Comparison of ENCODE assay signal across 20 cellular contexts in the genomic region with DNA sequence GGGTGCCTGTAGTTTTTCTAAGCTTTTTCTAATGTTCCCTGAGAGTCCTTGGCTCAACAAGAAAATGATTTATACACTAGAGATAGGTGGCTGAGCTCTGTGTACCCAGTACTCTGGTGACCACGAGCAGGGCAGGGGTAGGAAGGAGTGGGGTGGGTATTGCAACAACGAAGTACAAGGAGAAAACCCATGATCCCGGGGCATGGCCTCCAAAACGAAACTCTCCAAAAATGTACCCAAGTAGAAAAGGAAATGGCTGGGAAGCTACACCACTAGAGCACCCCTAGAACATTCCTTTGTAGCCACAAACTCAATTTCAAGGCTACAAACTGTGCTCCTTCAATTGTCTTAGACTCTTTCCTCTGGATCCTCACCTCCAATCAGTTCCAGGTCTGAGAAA.
"Had no signal": no experiment of that assay in that cellular context is flagged by ENCODE, and none has a peak within 500 bp of the region (broad histone marks: within the 10 kb centered on the region; RNA-seq: fewer than 3 reads in every experiment).

No MANE protein-coding gene starts in this region.

- DNase-seq: activated CD4-positive, alpha-beta T cell treated with anti-CD3 and anti-CD28 coated beads, Interleukin-2, amount 50 U/mL, for 48 hours; activated T-cell treated with anti-CD3 and anti-CD28 coated beads for 4 hours; amygdala; central memory CD4-positive, alpha-beta T cell; head of caudate nucleus; kidney; midbrain; occipital lobe; psoas muscle; right cardiac atrium; small intestine; stimulated activated CD4-positive, alpha-beta T cell treated with anti-CD3 and anti-CD28 coated beads, Interleukin-4, amount 100 ng/mL, for 1 hour; stomach; testis; upper lobe of left lung had no signal

- H3K4me3 Mint-ChIP-seq: activated naive CD8-positive, alpha-beta T cell; activated T-helper 1 cell treated with anti-CD3 and anti-CD28 coated beads, Interleukin-12 subunit alpha, Interleukin-12 subunit beta, Interleukin-2, Interleukin-4 antibody, amounts not matched to agents 30 ng/mL and 10 ng/mL and 1 ng/mL, durations not matched to agents 14 hours and 24 hours and 36 hours; brain; T-helper 2 cell treated with Interferon-gamma antibody and Interleukin-4, amounts not matched to agents 5 μg/mL and 100 μg/mL, for 36 hours had no signal

- H3K4me1 Mint-ChIP-seq: brain had no signal

- H3K27ac Mint-ChIP-seq: activated naive CD8-positive, alpha-beta T cell; activated T-helper 1 cell treated with anti-CD3 and anti-CD28 coated beads, Interleukin-12 subunit alpha, Interleukin-12 subunit beta, Interleukin-2, Interleukin-4 antibody, amounts not matched to agents 30 ng/mL and 10 ng/mL and 1 ng/mL, durations not matched to agents 14 hours and 24 hours and 36 hours; brain; T-helper 2 cell treated with Interferon-gamma antibody and Interleukin-4, amounts not matched to agents 5 μg/mL and 100 μg/mL, for 36 hours had no signal

- H3K9me3 Mint-ChIP-seq: activated T-helper 1 cell treated with anti-CD3 and anti-CD28 coated beads, Interleukin-12 subunit alpha, Interleukin-12 subunit beta, Interleukin-2, Interleukin-4 antibody, amounts not matched to agents 30 ng/mL and 10 ng/mL and 1 ng/mL, durations not matched to agents 14 hours and 24 hours and 36 hours; brain; T-helper 2 cell treated with Interferon-gamma antibody and Interleukin-4, amounts not matched to agents 5 μg/mL and 100 μg/mL, for 36 hours had no signal

- H3K36me3 Mint-ChIP-seq: activated naive CD8-positive, alpha-beta T cell had no signal

- ATAC-seq: left lobe of liver, psoas muscle, right cardiac atrium had no signal

- H3K27me3 Mint-ChIP-seq: activated naive CD8-positive, alpha-beta T cell; brain had no signal
